Comparison of ENCODE assay signal across 1 cellular context in the genomic region with DNA sequence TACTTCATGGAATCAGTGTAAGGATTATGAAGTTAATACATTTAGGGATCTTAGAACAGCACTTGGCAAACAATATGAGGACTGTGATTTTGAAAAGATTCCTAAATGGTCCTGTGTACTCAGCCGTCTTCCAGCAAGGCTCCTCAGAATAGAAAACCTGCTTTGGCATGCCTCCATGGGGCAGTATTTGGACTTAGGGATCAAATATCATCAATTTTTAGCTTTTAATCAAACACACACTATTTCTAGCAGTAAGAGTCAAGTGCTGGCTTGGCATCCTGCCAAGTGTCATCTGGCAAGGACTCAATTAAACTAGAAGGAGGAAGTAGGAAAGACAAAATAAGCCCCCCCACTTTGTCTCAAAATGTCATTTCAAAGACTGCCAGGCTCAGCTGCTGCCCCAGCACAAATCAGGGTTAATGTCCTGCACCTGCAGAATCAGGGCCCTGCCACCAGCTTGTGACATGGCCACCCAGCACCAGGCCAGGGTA.
TF ChIP-seq lines count a peak whose summit lies in the region.

No MANE protein-coding gene starts in this region.

TF ChIP-seq in HEK293, 187 proteins besides CTCF, POLR2A, EP300 and RAD21 (continued from another document):
- TF ChIP-seq, protein P1, sequence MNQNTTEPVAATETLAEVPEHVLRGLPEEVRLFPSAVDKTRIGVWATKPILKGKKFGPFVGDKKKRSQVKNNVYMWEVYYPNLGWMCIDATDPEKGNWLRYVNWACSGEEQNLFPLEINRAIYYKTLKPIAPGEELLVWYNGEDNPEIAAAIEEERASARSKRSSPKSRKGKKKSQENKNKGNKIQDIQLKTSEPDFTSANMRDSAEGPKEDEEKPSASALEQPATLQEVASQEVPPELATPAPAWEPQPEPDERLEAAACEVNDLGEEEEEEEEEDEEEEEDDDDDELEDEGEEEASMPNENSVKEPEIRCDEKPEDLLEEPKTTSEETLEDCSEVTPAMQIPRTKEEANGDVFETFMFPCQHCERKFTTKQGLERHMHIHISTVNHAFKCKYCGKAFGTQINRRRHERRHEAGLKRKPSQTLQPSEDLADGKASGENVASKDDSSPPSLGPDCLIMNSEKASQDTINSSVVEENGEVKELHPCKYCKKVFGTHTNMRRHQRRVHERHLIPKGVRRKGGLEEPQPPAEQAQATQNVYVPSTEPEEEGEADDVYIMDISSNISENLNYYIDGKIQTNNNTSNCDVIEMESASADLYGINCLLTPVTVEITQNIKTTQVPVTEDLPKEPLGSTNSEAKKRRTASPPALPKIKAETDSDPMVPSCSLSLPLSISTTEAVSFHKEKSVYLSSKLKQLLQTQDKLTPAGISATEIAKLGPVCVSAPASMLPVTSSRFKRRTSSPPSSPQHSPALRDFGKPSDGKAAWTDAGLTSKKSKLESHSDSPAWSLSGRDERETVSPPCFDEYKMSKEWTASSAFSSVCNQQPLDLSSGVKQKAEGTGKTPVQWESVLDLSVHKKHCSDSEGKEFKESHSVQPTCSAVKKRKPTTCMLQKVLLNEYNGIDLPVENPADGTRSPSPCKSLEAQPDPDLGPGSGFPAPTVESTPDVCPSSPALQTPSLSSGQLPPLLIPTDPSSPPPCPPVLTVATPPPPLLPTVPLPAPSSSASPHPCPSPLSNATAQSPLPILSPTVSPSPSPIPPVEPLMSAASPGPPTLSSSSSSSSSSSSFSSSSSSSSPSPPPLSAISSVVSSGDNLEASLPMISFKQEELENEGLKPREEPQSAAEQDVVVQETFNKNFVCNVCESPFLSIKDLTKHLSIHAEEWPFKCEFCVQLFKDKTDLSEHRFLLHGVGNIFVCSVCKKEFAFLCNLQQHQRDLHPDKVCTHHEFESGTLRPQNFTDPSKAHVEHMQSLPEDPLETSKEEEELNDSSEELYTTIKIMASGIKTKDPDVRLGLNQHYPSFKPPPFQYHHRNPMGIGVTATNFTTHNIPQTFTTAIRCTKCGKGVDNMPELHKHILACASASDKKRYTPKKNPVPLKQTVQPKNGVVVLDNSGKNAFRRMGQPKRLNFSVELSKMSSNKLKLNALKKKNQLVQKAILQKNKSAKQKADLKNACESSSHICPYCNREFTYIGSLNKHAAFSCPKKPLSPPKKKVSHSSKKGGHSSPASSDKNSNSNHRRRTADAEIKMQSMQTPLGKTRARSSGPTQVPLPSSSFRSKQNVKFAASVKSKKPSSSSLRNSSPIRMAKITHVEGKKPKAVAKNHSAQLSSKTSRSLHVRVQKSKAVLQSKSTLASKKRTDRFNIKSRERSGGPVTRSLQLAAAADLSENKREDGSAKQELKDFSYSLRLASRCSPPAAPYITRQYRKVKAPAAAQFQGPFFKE (tag by site-specific recombination; IDR thresholded peaks at IDR 0.05; ENCODE audit: borderline replicate concordance), result no peak
- TF ChIP-seq ZFP3 (tag by site-specific recombination; IDR thresholded peaks at IDR 0.05; ENCODE audit: low read depth), result no peak
- no peak for TF ChIP-seq ZSCAN23 (tag by site-specific recombination; IDR thresholded peaks at IDR 0.05)
- no peak for TF ChIP-seq OVOL3 (tag by site-specific recombination; IDR thresholded peaks at IDR 0.05)
- TF ChIP-seq ZNF792 (tag by site-specific recombination; IDR thresholded peaks at IDR 0.05), result no peak
- TF ChIP-seq ZNF132 (tag by site-specific recombination; IDR thresholded peaks at IDR 0.05; ENCODE audit: borderline replicate concordance), result no peak
- TF ChIP-seq ZNF335 (tag by site-specific recombination; conservative IDR thresholded peaks at IDR 0.05), result no peak
- TF ChIP-seq ZNF157 (tag by site-specific recombination; IDR thresholded peaks at IDR 0.05), result no peak
- no peak; the same call in 1 of the 2 replicates for TF ChIP-seq KLF8 (tag by site-specific recombination; IDR thresholded peaks at IDR 0.05)
- TF ChIP-seq, protein P2, sequence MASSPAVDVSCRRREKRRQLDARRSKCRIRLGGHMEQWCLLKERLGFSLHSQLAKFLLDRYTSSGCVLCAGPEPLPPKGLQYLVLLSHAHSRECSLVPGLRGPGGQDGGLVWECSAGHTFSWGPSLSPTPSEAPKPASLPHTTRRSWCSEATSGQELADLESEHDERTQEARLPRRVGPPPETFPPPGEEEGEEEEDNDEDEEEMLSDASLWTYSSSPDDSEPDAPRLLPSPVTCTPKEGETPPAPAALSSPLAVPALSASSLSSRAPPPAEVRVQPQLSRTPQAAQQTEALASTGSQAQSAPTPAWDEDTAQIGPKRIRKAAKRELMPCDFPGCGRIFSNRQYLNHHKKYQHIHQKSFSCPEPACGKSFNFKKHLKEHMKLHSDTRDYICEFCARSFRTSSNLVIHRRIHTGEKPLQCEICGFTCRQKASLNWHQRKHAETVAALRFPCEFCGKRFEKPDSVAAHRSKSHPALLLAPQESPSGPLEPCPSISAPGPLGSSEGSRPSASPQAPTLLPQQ (tag by site-specific recombination; IDR thresholded peaks at IDR 0.05), result 0 out of 2 replicates have a peak, but pooled peaks have one; percentile 14
- no peak for TF ChIP-seq ZNF138 (tag by site-specific recombination; IDR thresholded peaks at IDR 0.05; ENCODE audit: borderline replicate concordance)
- TF ChIP-seq ZNF830 (tag by site-specific recombination; IDR thresholded peaks at IDR 0.05; ENCODE audit: low read depth), result peak; percentile 81
- TF ChIP-seq, protein P3, sequence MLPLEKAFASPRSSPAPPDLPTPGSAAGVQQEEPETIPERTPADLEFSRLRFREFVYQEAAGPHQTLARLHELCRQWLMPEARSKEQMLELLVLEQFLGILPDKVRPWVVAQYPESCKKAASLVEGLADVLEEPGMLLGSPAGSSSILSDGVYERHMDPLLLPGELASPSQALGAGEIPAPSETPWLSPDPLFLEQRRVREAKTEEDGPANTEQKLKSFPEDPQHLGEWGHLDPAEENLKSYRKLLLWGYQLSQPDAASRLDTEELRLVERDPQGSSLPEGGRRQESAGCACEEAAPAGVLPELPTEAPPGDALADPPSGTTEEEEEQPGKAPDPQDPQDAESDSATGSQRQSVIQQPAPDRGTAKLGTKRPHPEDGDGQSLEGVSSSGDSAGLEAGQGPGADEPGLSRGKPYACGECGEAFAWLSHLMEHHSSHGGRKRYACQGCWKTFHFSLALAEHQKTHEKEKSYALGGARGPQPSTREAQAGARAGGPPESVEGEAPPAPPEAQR (tag by site-specific recombination; IDR thresholded peaks at IDR 0.05), result no peak
- no peak for TF ChIP-seq ZNF391 (tag by site-specific recombination; IDR thresholded peaks at IDR 0.05; ENCODE audit: borderline replicate concordance, low read depth)
- no peak for TF ChIP-seq HOXD13 (CRISPR knock-in tag; IDR thresholded peaks at IDR 0.05; ENCODE audit: borderline replicate concordance)
- TF ChIP-seq, protein P4, sequence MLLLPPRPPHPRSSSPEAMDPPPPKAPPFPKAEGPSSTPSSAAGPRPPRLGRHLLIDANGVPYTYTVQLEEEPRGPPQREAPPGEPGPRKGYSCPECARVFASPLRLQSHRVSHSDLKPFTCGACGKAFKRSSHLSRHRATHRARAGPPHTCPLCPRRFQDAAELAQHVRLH (tag by site-specific recombination; IDR thresholded peaks at IDR 0.05), result no peak
- no peak for TF ChIP-seq ZNF155 (tag by site-specific recombination; IDR thresholded peaks at IDR 0.05)
- no peak for TF ChIP-seq SETDB1 (IDR thresholded peaks at IDR 0.05; ENCODE audit: insufficient read length, low read length)
- no peak for TF ChIP-seq ZNF777 (tag by site-specific recombination; IDR thresholded peaks at IDR 0.05; ENCODE audit: borderline replicate concordance)
- TF ChIP-seq ZBTB20 (tag by site-specific recombination; IDR thresholded peaks at IDR 0.05), result 0 out of 2 replicates have a peak, but pooled peaks have one; percentile 11
- TF ChIP-seq ZNF530 (tag by site-specific recombination; IDR thresholded peaks at IDR 0.05; ENCODE audit: low read depth), result no peak
- no peak for TF ChIP-seq ZNF19 (tag by site-specific recombination; IDR thresholded peaks at IDR 0.05; ENCODE audit: low read depth)
- TF ChIP-seq, protein P5, sequence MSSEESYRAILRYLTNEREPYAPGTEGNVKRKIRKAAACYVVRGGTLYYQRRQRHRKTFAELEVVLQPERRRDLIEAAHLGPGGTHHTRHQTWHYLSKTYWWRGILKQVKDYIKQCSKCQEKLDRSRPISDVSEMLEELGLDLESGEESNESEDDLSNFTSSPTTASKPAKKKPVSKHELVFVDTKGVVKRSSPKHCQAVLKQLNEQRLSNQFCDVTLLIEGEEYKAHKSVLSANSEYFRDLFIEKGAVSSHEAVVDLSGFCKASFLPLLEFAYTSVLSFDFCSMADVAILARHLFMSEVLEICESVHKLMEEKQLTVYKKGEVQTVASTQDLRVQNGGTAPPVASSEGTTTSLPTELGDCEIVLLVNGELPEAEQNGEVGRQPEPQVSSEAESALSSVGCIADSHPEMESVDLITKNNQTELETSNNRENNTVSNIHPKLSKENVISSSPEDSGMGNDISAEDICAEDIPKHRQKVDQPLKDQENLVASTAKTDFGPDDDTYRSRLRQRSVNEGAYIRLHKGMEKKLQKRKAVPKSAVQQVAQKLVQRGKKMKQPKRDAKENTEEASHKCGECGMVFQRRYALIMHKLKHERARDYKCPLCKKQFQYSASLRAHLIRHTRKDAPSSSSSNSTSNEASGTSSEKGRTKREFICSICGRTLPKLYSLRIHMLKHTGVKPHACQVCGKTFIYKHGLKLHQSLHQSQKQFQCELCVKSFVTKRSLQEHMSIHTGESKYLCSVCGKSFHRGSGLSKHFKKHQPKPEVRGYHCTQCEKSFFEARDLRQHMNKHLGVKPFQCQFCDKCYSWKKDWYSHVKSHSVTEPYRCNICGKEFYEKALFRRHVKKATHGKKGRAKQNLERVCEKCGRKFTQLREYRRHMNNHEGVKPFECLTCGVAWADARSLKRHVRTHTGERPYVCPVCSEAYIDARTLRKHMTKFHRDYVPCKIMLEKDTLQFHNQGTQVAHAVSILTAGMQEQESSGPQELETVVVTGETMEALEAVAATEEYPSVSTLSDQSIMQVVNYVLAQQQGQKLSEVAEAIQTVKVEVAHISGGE (tag by site-specific recombination; conservative IDR thresholded peaks at IDR 0.05; ENCODE audit: low read depth), result no peak
TF ChIP-seq in HEK293: peak in this region for 39.
